ENCODE assay signal across 7 cellular contexts in the genomic region with DNA sequence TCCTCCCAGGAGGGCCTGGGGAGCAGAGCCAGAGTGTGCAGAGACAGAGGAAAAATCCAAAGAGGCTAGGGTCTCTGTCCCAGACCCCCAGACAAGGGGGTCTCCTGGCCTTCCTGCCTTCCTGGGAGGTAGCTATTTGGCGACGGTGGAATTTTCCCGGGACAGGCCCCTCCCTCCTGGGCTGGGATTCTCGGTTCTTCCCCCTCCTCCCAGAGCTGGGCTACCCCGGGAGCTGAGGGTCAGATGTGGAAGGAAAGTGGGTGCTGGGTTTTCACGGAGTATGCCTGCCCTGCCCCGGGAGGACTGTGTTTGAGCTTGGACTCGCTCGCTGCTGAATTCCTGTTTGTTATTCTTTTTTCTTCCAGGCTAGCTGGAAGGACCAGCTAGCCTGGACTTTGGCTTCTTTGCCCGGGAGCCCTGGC. TPM values are rescaled to one million over a fixed set of nuclear protein-coding genes. Genes with fewer than 3 reads are reported as not detected.
DNase-seq lines count a peak whose midpoint lies in the region; ATAC-seq and TF ChIP-seq lines count a peak whose summit lies in the region.

No MANE protein-coding gene starts in this region.

- peak overlapping the region; percentile 96 for H3K27ac Mint-ChIP-seq in activated naive CD8-positive, alpha-beta T cell treated with anti-CD3 and anti-CD28 coated beads for 36 hours

- H3K4me1 Mint-ChIP-seq in activated naive CD8-positive, alpha-beta T cell treated with anti-CD3 and anti-CD28 coated beads for 36 hours: peaks cover 52% of the 10 kb centered on the region

- peaks cover 14% of the 10 kb centered on the region for H3K36me3 Mint-ChIP-seq in activated naive CD8-positive, alpha-beta T cell treated with anti-CD3 and anti-CD28 coated beads for 36 hours

- intact Hi-C loops in heart right ventricle (cut with DNase I): loop anchor here in 1 of 10 donors (5.0 kb wide), 1 partner anchor 73 kb away; the partner anchor contains the start of gene GNAI3
- intact Hi-C loops in posterior vena cava (cut with DNase I): loop anchor here in 1 of 2 donors (10.0 kb wide), 1 partner anchor 76 kb away; the partner anchor contains the start of gene GNAI3

- peak; percentile 11 to 66 (median 51) for ATAC-seq in heart right ventricle
- ATAC-seq in HG02973 (IDR thresholded peaks at IDR 0.05; ENCODE audit: unreplicated experiment): no peak

- no peaks in the 10 kb centered on the region for H3K27me3 ChIP-seq in heart right ventricle

- 0 to 1% methylated on average over 10 of the region's 10 CpGs for WGBS in heart right ventricle, 2 donors

- DNase-seq in ELR (ENCODE audit: low read depth) (peak; percentile 67), HPDE6-E6E7 (ENCODE audit: extremely low spot score) (peak; percentile 48), heart right ventricle (peak in 1 of 2 donors; percentile 47), posterior vena cava (ENCODE audit: low spot score) (peak; percentile 79), NCI-H774 (lab: John Stamatoyannopoulos, UW) (no peak)
- no peak for DNase-seq in activated naive CD8-positive, alpha-beta T cell treated with anti-CD3 and anti-CD28 coated beads for 36 hours

- H3K4me3 Mint-ChIP-seq in activated naive CD8-positive, alpha-beta T cell treated with anti-CD3 and anti-CD28 coated beads for 36 hours: peak overlapping the region; percentile 96

- peak overlapping the region; percentile 45 to 77 (median 72) for H3K4me3 ChIP-seq in heart right ventricle

- H3K27ac ChIP-seq in heart right ventricle: peak overlapping the region; percentile 1 to 97 (median 84)

- H3K36me3 ChIP-seq in heart right ventricle: no peaks in the 10 kb centered on the region

- H3K4me1 ChIP-seq in heart right ventricle: peaks cover 9 to 81% (median 57%) of the 10 kb centered on the region in 9 donors

- no peaks in the 10 kb centered on the region for H3K9me3 ChIP-seq in heart right ventricle

- no peaks in the 10 kb centered on the region for H3K9me3 Mint-ChIP-seq in activated naive CD8-positive, alpha-beta T cell treated with anti-CD3 and anti-CD28 coated beads for 36 hours

- no peaks in the 10 kb centered on the region for H3K27me3 Mint-ChIP-seq in activated naive CD8-positive, alpha-beta T cell treated with anti-CD3 and anti-CD28 coated beads for 36 hours

- no peak for TF ChIP-seq CTCF in heart right ventricle (IDR thresholded peaks at IDR 0.05)

RNA-seq across cellular contexts. Expression of gene AMPD2, which starts 0.8 kb away (rescaled TPM):
- 10 to 100 TPM; 89.5 to 91.4 TPM for total RNA-seq in activated naive CD8-positive, alpha-beta T cell treated with anti-CD3 and anti-CD28 coated beads for 36 hours
- 10 to 100 TPM in 7 of 10 donors, 1 to 10 TPM in 3; 6.4 to 18.2 (median 11.5) TPM for total RNA-seq in heart right ventricle
- polyA plus RNA-seq in heart right ventricle: 10 to 100 TPM; 12.3 to 15.2 TPM
- total RNA-seq in posterior vena cava: 10 to 100 TPM; 33.8 to 39.4 TPM

RNA-seq across cellular contexts. Expression of gene GNAT2, which starts 1.0 kb away (rescaled TPM):
- total RNA-seq in activated naive CD8-positive, alpha-beta T cell treated with anti-CD3 and anti-CD28 coated beads for 36 hours: under 1 TPM; 0.64 to 0.91 TPM
- total RNA-seq in heart right ventricle: not detected
- polyA plus RNA-seq in heart right ventricle: under 1 TPM in 1 of 2 donors, not detected in 1; 0.04 TPM
- total RNA-seq in posterior vena cava: not detected

RNA-seq across cellular contexts. Expression of gene GSTM4, which starts 35.5 kb away (rescaled TPM):
- 1 to 10 TPM; 2.4 to 3.0 TPM for total RNA-seq in activated naive CD8-positive, alpha-beta T cell treated with anti-CD3 and anti-CD28 coated beads for 36 hours
- total RNA-seq in heart right ventricle: 10 to 100 TPM; 29.9 to 62.1 (median 43.5) TPM
- 10 to 100 TPM; 22.8 to 41.3 TPM for polyA plus RNA-seq in heart right ventricle
- total RNA-seq in posterior vena cava: 10 to 100 TPM; 21.2 to 35.4 TPM

RNA-seq across cellular contexts. Expression of gene GSTM2, which starts 47.5 kb away (rescaled TPM):
- total RNA-seq in activated naive CD8-positive, alpha-beta T cell treated with anti-CD3 and anti-CD28 coated beads for 36 hours: 1 to 10 TPM; 7.4 to 8.5 TPM
- total RNA-seq in heart right ventricle: 10 to 100 TPM; 56.9 to 93.3 (median 68.1) TPM
- polyA plus RNA-seq in heart right ventricle: 100 to 1,000 TPM in 1 of 2 donors, 10 to 100 TPM in 1; 23.1 to 113 TPM
- total RNA-seq in posterior vena cava: 10 to 100 TPM; 29.2 to 45.9 TPM

Comparison
In these comparisons a context has a peak if more than half of its experiments do, and no peak if none do; other contexts are left out.
1. DNase-seq: peak in ELR (single experiment), HPDE6-E6E7 (single experiment) and posterior vena cava (single experiment); none in activated naive CD8-positive, alpha-beta T cell treated with anti-CD3 and anti-CD28 coated beads for 36 hours (single experiment) and NCI-H774 (single experiment).
2. RNA of gene GSTM4, which starts 35.5 kb away (total RNA-seq): 29.9 to 62.1 TPM in heart right ventricle and 21.2 to 35.4 TPM in posterior vena cava; 2.4 to 3.0 TPM in activated naive CD8-positive, alpha-beta T cell treated with anti-CD3 and anti-CD28 coated beads for 36 hours; every median in the first group is over 4 times any median in the second.